In the genomic region with DNA sequence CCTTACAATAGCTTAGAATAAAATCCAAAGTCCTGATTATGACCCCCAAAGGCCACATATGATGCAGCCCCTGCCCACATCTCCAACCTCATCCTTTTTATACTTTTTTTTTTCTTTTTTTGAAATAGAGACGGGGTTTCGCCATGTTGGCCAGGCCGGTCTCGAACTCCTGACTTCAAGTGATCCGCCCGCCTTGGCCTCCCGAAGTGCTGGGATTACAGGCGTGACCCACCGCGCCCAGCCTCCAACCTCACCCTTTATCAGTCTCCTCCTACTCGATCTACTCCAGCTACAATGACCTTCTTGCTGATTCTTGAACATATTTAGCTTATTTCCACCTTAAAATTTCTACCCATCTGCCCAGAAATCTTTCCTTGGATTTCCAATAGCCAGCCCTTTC, we compare ENCODE assay signal across 8 cellular contexts. TPM values are rescaled to one million over a fixed set of nuclear protein-coding genes. Genes with fewer than 3 reads are reported as not detected.
DNase-seq lines count a peak whose midpoint lies in the region; ATAC-seq and TF ChIP-seq lines count a peak whose summit lies in the region.

No MANE protein-coding gene starts in this region.

- no peaks in the 10 kb centered on the region for H4K20me1 ChIP-seq in DOHH2 (ENCODE audit: control insufficient read depth, insufficient read depth, low read depth, low read length)
- peaks cover 5% of the 10 kb centered on the region; the same call in 1 of the 2 replicates for H4K20me1 ChIP-seq in OCI-LY7 (ENCODE audit: insufficient read depth, low read length)

- H3K4me3 ChIP-seq in DOHH2 (ENCODE audit: low read length): peak overlapping the region; percentile 93
- peak overlapping the region; percentile 86 for H3K4me3 ChIP-seq in OCI-LY7 (ENCODE audit: low read depth, low read length, poor library complexity, severe bottlenecking)
- peak overlapping the region; percentile 83 for H3K4me3 ChIP-seq in parathyroid adenoma (ENCODE audit: low read depth, low read length)

- H3K4me1 ChIP-seq in DOHH2 (ENCODE audit: control insufficient read depth, low read length): peaks cover 28% of the 10 kb centered on the region
- H3K4me1 ChIP-seq in OCI-LY7 (ENCODE audit: insufficient read depth, low read length, poor library complexity, severe bottlenecking): peaks cover 21% of the 10 kb centered on the region
- peaks cover 11% of the 10 kb centered on the region for H3K4me1 ChIP-seq in parathyroid adenoma

- BruUV-seq in OCI-LY7 (replicated peaks; lab: Mats Ljungman, UMichigan): no TSS peak

- H3K27me3 ChIP-seq in DOHH2 (ENCODE audit: control insufficient read depth, low read length): no peaks in the 10 kb centered on the region
- no peaks in the 10 kb centered on the region for H3K27me3 ChIP-seq in parathyroid adenoma (ENCODE audit: control insufficient read depth, insufficient read depth, low read length)

- CTCF ChIA-PET in OCI-LY7 (lab: Charles Lee; ENCODE audit: unreplicated experiment): interaction anchor here (1.2 kb wide), 1 partner anchor 11 kb away, joined by 3 read pairs; no protein-coding TSS in a partner anchor
- CTCF ChIA-PET in HEK293T (lab: Yijun Ruan, JAX): no interaction called here

- H3K79me2 ChIP-seq in DOHH2 (ENCODE audit: control insufficient read depth, low read length): peaks cover 73% of the 10 kb centered on the region
- H3K79me2 ChIP-seq in OCI-LY7 (ENCODE audit: insufficient read depth, low read depth, low read length): peaks cover 63% of the 10 kb centered on the region
- H3K79me2 ChIP-seq in parathyroid adenoma: peaks cover 27% of the 10 kb centered on the region

- ATAC-seq in GM19035 (IDR thresholded peaks at IDR 0.05; ENCODE audit: unreplicated experiment) (no peak), GM19328 (IDR thresholded peaks at IDR 0.05; ENCODE audit: unreplicated experiment) (no peak)

- intact Hi-C loops in OCI-LY7 (cut with micrococcal nuclease; ENCODE audit: unreplicated experiment): loop anchor here (10.0 kb wide), 1 partner anchor 544 kb away; a partner anchor contains a TSS

- no peak overlapping the region for H3K9ac ChIP-seq in parathyroid adenoma

- DNase-seq in OCI-LY7 (ENCODE audit: low spot score): no peak
- DNase-seq in epithelial cell of prostate (ENCODE audit: low read depth, low spot score): no peak
- no peak for DNase-seq in HEK293T (ENCODE audit: extremely low spot score)
- no peak for DNase-seq in SKM-1 (lab: John Stamatoyannopoulos, UW; ENCODE audit: unreplicated experiment)

- TF ChIP-seq CTCF in DOHH2 (IDR thresholded peaks at IDR 0.05; ENCODE audit: low read depth, low read length, poor library complexity, severe bottlenecking): no peak
- no peak for TF ChIP-seq CTCF in OCI-LY7 (conservative IDR thresholded peaks at IDR 0.05; ENCODE audit: low read length)
- no peak for TF ChIP-seq CTCF in parathyroid adenoma (IDR thresholded peaks at IDR 0.05)

- H3K27ac ChIP-seq in DOHH2 (ENCODE audit: low read depth, low read length): no peak overlapping the region
- H3K27ac ChIP-seq in OCI-LY7 (ENCODE audit: low read depth, low read length, poor library complexity, severe bottlenecking): no peak overlapping the region
- H3K27ac ChIP-seq in epithelial cell of prostate: peak overlapping the region; percentile 88
- H3K27ac ChIP-seq in parathyroid adenoma: peak overlapping the region; percentile 93

- H3F3A ChIP-seq in DOHH2 (ENCODE audit: control insufficient read depth, insufficient read depth): no peaks in the 10 kb centered on the region

- H3K9me2 ChIP-seq in DOHH2 (replicated peaks; ENCODE audit: control insufficient read depth, low read length) (no peaks in the 10 kb centered on the region), OCI-LY7 (ENCODE audit: insufficient read depth, low read length) (no peaks in the 10 kb centered on the region)

- H3K36me3 ChIP-seq in DOHH2 (ENCODE audit: control insufficient read depth, low read length) (peaks cover 52% of the 10 kb centered on the region), OCI-LY7 (ENCODE audit: insufficient read depth, low read length) (peaks cover 39% of the 10 kb centered on the region), parathyroid adenoma (ENCODE audit: control insufficient read depth, insufficient read depth, low read length) (no peaks in the 10 kb centered on the region)

- H3K9me3 ChIP-seq in DOHH2 (ENCODE audit: control insufficient read depth, insufficient read depth, low read length) (no peaks in the 10 kb centered on the region), OCI-LY7 (ENCODE audit: low read length) (no peaks in the 10 kb centered on the region), parathyroid adenoma (ENCODE audit: control insufficient read depth, low read length) (no peaks in the 10 kb centered on the region)

- POLR2A ChIA-PET in OCI-LY7 (lab: Charles Lee) (interaction anchor here (0.8 to 1.8 kb wide), 5 partner anchors 18 to 182 kb away, joined by 3 to 9 read pairs (median 4); no protein-coding TSS in a partner anchor), HEK293T (lab: Yijun Ruan, JAX) (interaction anchor here (0.8 to 1.3 kb wide), 4 partner anchors 14 to 86 kb away, joined by 3 to 5 read pairs (median 3); no protein-coding TSS in a partner anchor)

- H3K4me2 ChIP-seq in DOHH2 (ENCODE audit: low read length): peak overlapping the region; percentile 78
- peak overlapping the region; percentile 74 for H3K4me2 ChIP-seq in OCI-LY7 (ENCODE audit: low read length)
- H3K4me2 ChIP-seq in parathyroid adenoma (ENCODE audit: low read length): peak overlapping the region; percentile 70

- H2AFZ ChIP-seq in OCI-LY7 (ENCODE audit: low read length) (no peak overlapping the region), parathyroid adenoma (peak overlapping the region; percentile 89)

TF ChIP-seq in HEK293T, 16 proteins besides CTCF, POLR2A, EP300 and RAD21:
- no peak for TF ChIP-seq HDGF (IDR thresholded peaks at IDR 0.05; ENCODE audit: borderline replicate concordance)
- no peak for TF ChIP-seq NFRKB (IDR thresholded peaks at IDR 0.05)
- TF ChIP-seq ELF4 (IDR thresholded peaks at IDR 0.05): no peak
- no peak for TF ChIP-seq ARNT (IDR thresholded peaks at IDR 0.05)
- TF ChIP-seq SP1 (IDR thresholded peaks at IDR 0.05): no peak
- no peak for TF ChIP-seq L3MBTL2 (conservative IDR thresholded peaks at IDR 0.05)
- TF ChIP-seq, protein P1, sequence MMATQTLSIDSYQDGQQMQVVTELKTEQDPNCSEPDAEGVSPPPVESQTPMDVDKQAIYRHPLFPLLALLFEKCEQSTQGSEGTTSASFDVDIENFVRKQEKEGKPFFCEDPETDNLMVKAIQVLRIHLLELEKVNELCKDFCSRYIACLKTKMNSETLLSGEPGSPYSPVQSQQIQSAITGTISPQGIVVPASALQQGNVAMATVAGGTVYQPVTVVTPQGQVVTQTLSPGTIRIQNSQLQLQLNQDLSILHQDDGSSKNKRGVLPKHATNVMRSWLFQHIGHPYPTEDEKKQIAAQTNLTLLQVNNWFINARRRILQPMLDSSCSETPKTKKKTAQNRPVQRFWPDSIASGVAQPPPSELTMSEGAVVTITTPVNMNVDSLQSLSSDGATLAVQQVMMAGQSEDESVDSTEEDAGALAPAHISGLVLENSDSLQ (IDR thresholded peaks at IDR 0.05): no peak
- TF ChIP-seq SUZ12 (IDR thresholded peaks at IDR 0.05): no peak
- no peak for TF ChIP-seq FOXA1 (IDR thresholded peaks at IDR 0.05)
- TF ChIP-seq BHLHE40 (IDR thresholded peaks at IDR 0.05; ENCODE audit: borderline replicate concordance): no peak
- no peak for TF ChIP-seq CTBP1 (IDR thresholded peaks at IDR 0.05; ENCODE audit: borderline replicate concordance)
- TF ChIP-seq FOXK2 (IDR thresholded peaks at IDR 0.05): no peak

RNA-seq across cellular contexts. Expression of a gene that starts 1.2 kb away (rescaled TPM):
- 79.2 and 83.5 TPM in 2 replicates for total RNA-seq in OCI-LY7 (2014; rRNA removed; shearing (Covaris generic))
- 74.6 and 76.5 TPM in 2 replicates for total RNA-seq in OCI-LY7 (2022)

Comparison
In these comparisons a context has a peak if more than half of its experiments do, and no peak if none do; other contexts are left out.
1. H3K27ac ChIP-seq: peak in epithelial cell of prostate (single experiment) and parathyroid adenoma (single experiment); none in DOHH2 (single experiment) and OCI-LY7 (single experiment).
2. Peak in every context shown above with its lines, with median percentiles within 50 percentile points of each other: H3K4me2 ChIP-seq and H3K4me3 ChIP-seq.